ENCODE assay signal across 14 cellular contexts in the genomic region with DNA sequence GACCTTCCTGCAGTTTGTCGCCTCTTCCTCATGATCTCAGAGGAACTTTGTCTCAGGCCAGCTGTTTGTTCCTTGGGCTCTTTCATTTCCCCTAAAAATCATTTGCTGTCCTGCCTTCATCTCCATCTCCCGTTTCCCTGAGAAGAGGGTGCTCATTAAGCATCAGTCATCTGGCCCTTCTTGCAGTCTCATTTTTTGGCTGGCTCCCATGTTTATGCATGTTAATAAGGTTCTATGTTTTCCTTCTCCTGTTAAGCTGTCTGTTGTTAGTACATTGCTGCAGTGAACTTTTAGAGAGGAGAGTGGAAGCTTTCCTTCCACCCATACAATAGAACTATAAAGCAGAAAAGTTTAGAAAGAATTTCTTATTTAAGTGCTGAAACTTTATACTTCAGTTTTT. TPM values are rescaled to one million over a fixed set of nuclear protein-coding genes. Genes with fewer than 3 reads are reported as not detected.
"Had no signal": no experiment of that assay in that cellular context is flagged by ENCODE, and none has a peak within 500 bp of the region (broad histone marks: within the 10 kb centered on the region; RNA-seq: fewer than 3 reads in every experiment).

No MANE protein-coding gene starts in this region.

RNA-seq across cellular contexts. Expression of gene SFTPA2, which starts 43.4 kb away (rescaled TPM):
- total RNA-seq: activated CD4-positive, alpha-beta T cell treated with anti-CD3 and anti-CD28 coated beads, Interleukin-2, amount 10 ng/mL, durations not matched to agents 24 days and 14 days; activated CD8-positive, alpha-beta memory T cell treated with anti-CD3 and anti-CD28 coated beads for 36 hours; activated CD8-positive, alpha-beta T cell treated with anti-CD3 and anti-CD28 coated beads for 36 hours; activated naive CD8-positive, alpha-beta T cell treated with anti-CD3 and anti-CD28 coated beads for 36 hours; activated T-cell treated with anti-CD3 and anti-CD28 coated beads, Interleukin-2, amount 50 U/mL, for 72 hours; activated T-helper 17 cell treated with anti-CD3 and anti-CD28 coated beads, Interleukin-2, amount 50 U/mL, for 72 hours; ascending aorta; chondrocyte; MCF 10A; NCI-H460; OCI-LY7; T-helper 1 cell treated with Interleukin-12 subunit alpha and Interleukin-12 subunit beta and Interleukin-4 antibody, amounts not matched to agents 30 ng/mL and 1 ng/mL, for 36 hours; T-helper 2 cell treated with Interferon-gamma antibody and Interleukin-4, amounts not matched to agents 100 ng/mL and 5 ng/mL, for 36 hours had no signal
- polyA plus RNA-seq: cardiac muscle cell had no signal
